ENCODE assay signal across 8 cellular contexts in the genomic region with DNA sequence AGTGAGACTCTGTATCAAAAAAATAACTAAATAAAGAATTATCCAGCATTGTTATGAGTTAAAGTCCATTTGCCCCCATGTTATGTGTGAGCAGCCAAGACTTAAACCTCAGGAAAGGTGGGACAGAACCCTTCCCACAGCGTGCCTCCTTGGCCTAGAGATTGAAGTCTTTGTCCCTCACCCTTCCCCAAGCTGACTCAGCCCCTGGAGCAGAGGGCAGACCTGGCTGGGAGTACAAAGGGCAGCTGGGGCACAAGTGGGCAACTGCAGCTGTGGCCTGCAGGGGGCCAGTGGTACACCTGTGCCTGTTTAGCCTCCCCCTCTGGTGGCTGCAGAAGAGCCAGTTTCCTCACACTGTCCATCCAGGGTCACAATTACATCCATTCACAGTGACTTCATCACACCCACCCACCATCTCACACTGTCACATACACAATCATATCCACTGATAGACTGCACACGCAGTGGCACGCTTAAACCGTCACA. TPM values are rescaled to one million over a fixed set of nuclear protein-coding genes. Genes with fewer than 3 reads are reported as not detected.
DNase-seq lines count a peak whose midpoint lies in the region; ATAC-seq, FAIRE-seq and TF ChIP-seq lines count a peak whose summit lies in the region.

No MANE protein-coding gene starts in this region.

- no peak overlapping the region for H3K27ac ChIP-seq in endothelial cell of umbilical vein (ENCODE audit: insufficient read depth, low read depth, low read length)

- H3K36me3 Mint-ChIP-seq in T-cell, result no peaks in the 10 kb centered on the region

- H2AFZ ChIP-seq in endothelial cell of umbilical vein (ENCODE audit: low read depth, low read length), result peak overlapping the region; percentile 8

- no peak for FAIRE-seq in endothelial cell of umbilical vein (lab: Jason Lieb, UNC)

- peak overlapping the region; percentile 85 to 95 (median 89) for H3K4me3 Mint-ChIP-seq in T-cell

- H3K79me2 ChIP-seq in endothelial cell of umbilical vein (ENCODE audit: control insufficient read depth, insufficient read depth, low read length), result no peaks in the 10 kb centered on the region

- peak overlapping the region; percentile 96 to 97 for H3K27ac Mint-ChIP-seq in T-cell

- DNase-seq in NCI-H345 (lab: John Stamatoyannopoulos, UW) (peak; percentile 37), NCI-H345 treated with DMSO at 0.1 percent for 48 hours (lab: John Stamatoyannopoulos, UW; ENCODE audit: unreplicated experiment) (no peak), HT1080 (ENCODE audit: low read depth) (peak; percentile 78), T-cell (peak in 4 of 34 experiments; percentile 12 to 21 (median 20)), endothelial cell of umbilical vein (ENCODE audit: low read depth, low spot score) (no peak), myocyte (ENCODE audit: low read depth) (peak; percentile 62), NCI-H187 (lab: John Stamatoyannopoulos, UW) (no peak)

- no peaks in the 10 kb centered on the region for H3K27me3 Mint-ChIP-seq in T-cell

- no peaks in the 10 kb centered on the region for H3K9me3 ChIP-seq in endothelial cell of umbilical vein (replicated peaks; ENCODE audit: control insufficient read depth, insufficient read depth, low read length)

- no peaks in the 10 kb centered on the region for H3K27me3 ChIP-seq in endothelial cell of umbilical vein (ENCODE audit: control insufficient read depth in 2 of 2, insufficient read depth in 2 of 2, low read length in 2 of 2)

- BruUV-seq in endothelial cell of umbilical vein (replicated peaks; lab: Mats Ljungman, UMichigan), result TSS peak; percentile 40

- CTCF ChIA-PET in T-cell (lab: Charles Lee), result interaction anchor here (0.5 to 1.8 kb wide), 5 partner anchors 8 to 14 kb away, joined by 3 to 16 read pairs (median 3); partner anchors contain the start of gene ABHD14B (in 1 of the 2)
- CTCF ChIA-PET in endothelial cell of umbilical vein (lab: Charles Lee), result interaction anchor here (0.8 to 3.0 kb wide), 12 partner anchors 8 to 75 kb away, joined by 3 to 37 read pairs (median 6); partner anchors contain the start of genes ABHD14A, ABHD14B, DUSP7 and PARP3

- dilution Hi-C loops in endothelial cell of umbilical vein (cut with MboI; ENCODE audit: extremely low pct_ligation_motif_present, low sequenced_read_pairs), result no loop called here

- peak; percentile 69 to 81 for TF ChIP-seq CTCF in endothelial cell of umbilical vein (IDR thresholded peaks at IDR 0.05; ENCODE audit: extremely low read depth in 1 of 2, insufficient read depth in 1 of 2, low read depth in 1 of 2, low read length in 2 of 2)

- peak overlapping the region in 2 of 3 experiments; percentile 5 to 48 for H3K4me3 ChIP-seq in endothelial cell of umbilical vein (replicated peaks in 1 of 3; ENCODE audit: insufficient read depth in 1 of 3, low read depth in 1 of 3, low read length in 3 of 3)

- ATAC-seq in GM21515 (IDR thresholded peaks at IDR 0.05; ENCODE audit: unreplicated experiment) (peak; percentile 36), T-cell (replicated peaks in 1 of 4) (peak; percentile 4 to 34 (median 20))

- no peaks in the 10 kb centered on the region for H3K9me3 Mint-ChIP-seq in T-cell

- no peak for TF ChIP-seq POLR2A in endothelial cell of umbilical vein (IDR thresholded peaks at IDR 0.05; ENCODE audit: low read depth, low read length)

- peaks cover 14% of the 10 kb centered on the region for H3K4me1 ChIP-seq in endothelial cell of umbilical vein (ENCODE audit: control insufficient read depth, extremely low read depth, insufficient read depth, low read length)

- peak overlapping the region; percentile 12 for H3K4me2 ChIP-seq in endothelial cell of umbilical vein (ENCODE audit: insufficient read depth, low read length)

- H3K36me3 ChIP-seq in endothelial cell of umbilical vein (ENCODE audit: control insufficient read depth in 2 of 2, extremely low read depth in 1 of 2, insufficient read depth in 2 of 2, low read length in 2 of 2), result no peaks in the 10 kb centered on the region

- H3K9ac ChIP-seq in endothelial cell of umbilical vein (replicated peaks; ENCODE audit: extremely low read depth, insufficient read depth, low read length), result no peak overlapping the region

- H3K9me1 ChIP-seq in endothelial cell of umbilical vein (replicated peaks; ENCODE audit: control insufficient read depth, extremely low read depth, insufficient read depth, low read length), result no peaks in the 10 kb centered on the region

- intact Hi-C loops in endothelial cell of umbilical vein (cut with micrococcal nuclease), result loop anchor here (2.0 kb wide), 1 partner anchor 40 kb away; the partner anchor contains the start of gene PARP3

- peaks cover 29 to 32% (median 29%) of the 10 kb centered on the region in 3 donors for H3K4me1 Mint-ChIP-seq in T-cell

- POLR2A ChIA-PET in T-cell (lab: Charles Lee), result interaction anchor here in 1 of 2 donors (0.6 to 1.7 kb wide), 3 partner anchors 13 to 608 kb away, joined by 3 to 5 read pairs (median 3); partner anchors contain the start of gene RPL29
- POLR2A ChIA-PET in endothelial cell of umbilical vein (lab: Charles Lee), result interaction anchor here (0.7 to 1.9 kb wide), 4 partner anchors 9 to 14 kb away, joined by 3 to 15 read pairs (median 5); partner anchors contain the start of genes ABHD14B and RPL29

- H4K20me1 ChIP-seq in endothelial cell of umbilical vein (replicated peaks; ENCODE audit: control insufficient read depth, extremely low read depth, insufficient read depth, low read length), result no peaks in the 10 kb centered on the region

RNA-seq across cellular contexts. Expression of gene ACY1, which starts 0.9 kb away (rescaled TPM):
- total RNA-seq in HT1080 (2014; rRNA removed; shearing (Covaris generic)), result 105 and 171 TPM in 2 replicates
- polyA plus RNA-seq in HT1080 (2015; cell fraction: cytosol; rRNA removed), result 96.7 and 110 TPM in 2 replicates
- polyA plus RNA-seq in HT1080 (2015; cell fraction: nucleus; rRNA removed), result 147 and 153 TPM in 2 replicates
- total RNA-seq in T-cell (10 to 100 TPM in 3 of 5 donors, 1 to 10 TPM in 2; 6.2 to 19.0 (median 13.3) TPM), endothelial cell of umbilical vein (12.3 and 13.4 TPM in 2 replicates), myocyte (44.5 and 52.9 TPM in 2 replicates)
- 32.9 and 41.2 TPM in 2 replicates for polyA plus RNA-seq in endothelial cell of umbilical vein
- polyA plus RNA-seq in endothelial cell of umbilical vein (2011; cell fraction: cytosol; rRNA removed), result 19.2 and 21.5 TPM in 2 replicates
- 26.2 and 28.1 TPM in 2 replicates for polyA plus RNA-seq in endothelial cell of umbilical vein (2011; cell fraction: nucleus; rRNA removed)
- 14.0 and 23.9 TPM in 2 replicates for polyA plus RNA-seq in endothelial cell of umbilical vein (2012)
- polyA minus RNA-seq in endothelial cell of umbilical vein, result 14.8 and 40.9 TPM in 2 replicates
- polyA minus RNA-seq in endothelial cell of umbilical vein (2011; cell fraction: cytosol; rRNA and poly(A)+ RNA removed), result 32.8 TPM
- 7.0 and 7.5 TPM in 2 replicates for polyA minus RNA-seq in endothelial cell of umbilical vein (2011; cell fraction: nucleus; rRNA and poly(A)+ RNA removed)
- 54.4 TPM for polyA plus RNA-seq in myocyte (2012)

RNA-seq across cellular contexts. Expression of gene ABHD14A, which starts 7.5 kb away (rescaled TPM):
- total RNA-seq in HT1080 (2014; rRNA removed; shearing (Covaris generic)), result 24.6 and 25.1 TPM in 2 replicates
- 18.2 and 24.4 TPM in 2 replicates for polyA plus RNA-seq in HT1080 (2015; cell fraction: cytosol; rRNA removed)
- 6.6 and 7.2 TPM in 2 replicates for polyA plus RNA-seq in HT1080 (2015; cell fraction: nucleus; rRNA removed)
- total RNA-seq in T-cell, result 10 to 100 TPM; 14.3 to 26.5 (median 20.8) TPM
- 6.6 and 8.2 TPM in 2 replicates for total RNA-seq in endothelial cell of umbilical vein
- 23.7 and 30.6 TPM in 2 replicates for polyA plus RNA-seq in endothelial cell of umbilical vein
- polyA plus RNA-seq in endothelial cell of umbilical vein (2011; cell fraction: cytosol; rRNA removed), result 15.3 and 19.4 TPM in 2 replicates
- 5.9 and 6.3 TPM in 2 replicates for polyA plus RNA-seq in endothelial cell of umbilical vein (2011; cell fraction: nucleus; rRNA removed)
- 7.2 and 7.6 TPM in 2 replicates for polyA plus RNA-seq in endothelial cell of umbilical vein (2012)
- 7.7 and 7.9 TPM in 2 replicates for polyA minus RNA-seq in endothelial cell of umbilical vein
- polyA minus RNA-seq in endothelial cell of umbilical vein (2011; cell fraction: cytosol; rRNA and poly(A)+ RNA removed), result 16.3 TPM
- 1.5 TPM in 1 of 2 replicates, not detected in the other for polyA minus RNA-seq in endothelial cell of umbilical vein (2011; cell fraction: nucleus; rRNA and poly(A)+ RNA removed)
- total RNA-seq in myocyte, result 20.6 and 38.8 TPM in 2 replicates
- polyA plus RNA-seq in myocyte (2012), result 18.7 TPM

RNA-seq across cellular contexts. Expression of gene ABHD14B, which starts 8.5 kb away (rescaled TPM):
- 75.0 and 94.0 TPM in 2 replicates for total RNA-seq in HT1080 (2014; rRNA removed; shearing (Covaris generic))
- 169 and 171 TPM in 2 replicates for polyA plus RNA-seq in HT1080 (2015; cell fraction: cytosol; rRNA removed)
- polyA plus RNA-seq in HT1080 (2015; cell fraction: nucleus; rRNA removed), result 119 and 124 TPM in 2 replicates
- 10 to 100 TPM; 55.7 to 86.4 (median 78.5) TPM for total RNA-seq in T-cell
- 15.8 and 20.5 TPM in 2 replicates for total RNA-seq in endothelial cell of umbilical vein
- 50.3 and 54.3 TPM in 2 replicates for polyA plus RNA-seq in endothelial cell of umbilical vein
- polyA plus RNA-seq in endothelial cell of umbilical vein (2011; cell fraction: cytosol; rRNA removed), result 27.3 and 28.0 TPM in 2 replicates
- 17.2 TPM in 2 replicates for polyA plus RNA-seq in endothelial cell of umbilical vein (2011; cell fraction: nucleus; rRNA removed)
- 25.0 and 34.4 TPM in 2 replicates for polyA plus RNA-seq in endothelial cell of umbilical vein (2012)
- 33.9 and 36.6 TPM in 2 replicates for polyA minus RNA-seq in endothelial cell of umbilical vein
- polyA minus RNA-seq in endothelial cell of umbilical vein (2011; cell fraction: cytosol; rRNA and poly(A)+ RNA removed), result 31.9 TPM
- polyA minus RNA-seq in endothelial cell of umbilical vein (2011; cell fraction: nucleus; rRNA and poly(A)+ RNA removed), result 5.6 and 8.2 TPM in 2 replicates
- 31.6 and 32.5 TPM in 2 replicates for total RNA-seq in myocyte
- polyA plus RNA-seq in myocyte (2012), result 55.8 TPM

RNA-seq across cellular contexts. Expression of gene RPL29, which starts 13.3 kb away (rescaled TPM):
- total RNA-seq in HT1080 (2014; rRNA removed; shearing (Covaris generic)), result 1,388 and 1,455 TPM in 2 replicates
- 1,897 and 2,150 TPM in 2 replicates for polyA plus RNA-seq in HT1080 (2015; cell fraction: cytosol; rRNA removed)
- 718 and 788 TPM in 2 replicates for polyA plus RNA-seq in HT1080 (2015; cell fraction: nucleus; rRNA removed)
- 1,000 to 10,000 TPM; 1,518 to 1,711 (median 1,629) TPM for total RNA-seq in T-cell
- 1,127 and 1,236 TPM in 2 replicates for total RNA-seq in endothelial cell of umbilical vein
- polyA plus RNA-seq in endothelial cell of umbilical vein, result 2,177 and 2,233 TPM in 2 replicates
- polyA plus RNA-seq in endothelial cell of umbilical vein (2011; cell fraction: cytosol; rRNA removed), result 2,878 and 3,285 TPM in 2 replicates
- polyA plus RNA-seq in endothelial cell of umbilical vein (2011; cell fraction: nucleus; rRNA removed), result 757 and 761 TPM in 2 replicates
- polyA plus RNA-seq in endothelial cell of umbilical vein (2012), result 1,767 and 2,009 TPM in 2 replicates
- 662 and 669 TPM in 2 replicates for polyA minus RNA-seq in endothelial cell of umbilical vein
- 1,316 TPM for polyA minus RNA-seq in endothelial cell of umbilical vein (2011; cell fraction: cytosol; rRNA and poly(A)+ RNA removed)
- polyA minus RNA-seq in endothelial cell of umbilical vein (2011; cell fraction: nucleus; rRNA and poly(A)+ RNA removed), result 163 and 166 TPM in 2 replicates
- total RNA-seq in myocyte, result 1,456 and 1,610 TPM in 2 replicates
- 1,322 TPM for polyA plus RNA-seq in myocyte (2012)

RNA-seq across cellular contexts. Expression of gene PCBP4, which starts 15.1 kb away (rescaled TPM):
- 85.6 and 95.9 TPM in 2 replicates for total RNA-seq in HT1080 (2014; rRNA removed; shearing (Covaris generic))
- polyA plus RNA-seq in HT1080 (2015; cell fraction: cytosol; rRNA removed), result 82.1 and 92.0 TPM in 2 replicates
- 109 and 114 TPM in 2 replicates for polyA plus RNA-seq in HT1080 (2015; cell fraction: nucleus; rRNA removed)
- total RNA-seq in T-cell (10 to 100 TPM; 11.7 to 33.3 (median 26.6) TPM), endothelial cell of umbilical vein (42.7 and 46.5 TPM in 2 replicates), myocyte (159 and 351 TPM in 2 replicates)
- polyA plus RNA-seq in endothelial cell of umbilical vein, result 63.1 and 75.4 TPM in 2 replicates
- polyA plus RNA-seq in endothelial cell of umbilical vein (2011; cell fraction: cytosol; rRNA removed), result 36.6 and 47.2 TPM in 2 replicates
- polyA plus RNA-seq in endothelial cell of umbilical vein (2011; cell fraction: nucleus; rRNA removed), result 168 and 200 TPM in 2 replicates
- 33.7 and 41.7 TPM in 2 replicates for polyA plus RNA-seq in endothelial cell of umbilical vein (2012)
- polyA minus RNA-seq in endothelial cell of umbilical vein, result 27.4 and 28.6 TPM in 2 replicates
- polyA minus RNA-seq in endothelial cell of umbilical vein (2011; cell fraction: cytosol; rRNA and poly(A)+ RNA removed), result 8.5 TPM
- 12.5 and 18.1 TPM in 2 replicates for polyA minus RNA-seq in endothelial cell of umbilical vein (2011; cell fraction: nucleus; rRNA and poly(A)+ RNA removed)
- polyA plus RNA-seq in myocyte (2012), result 126 TPM

Comparison
In these comparisons a context has a peak if more than half of its experiments do, and no peak if none do; other contexts are left out.
1. DNase-seq: peak in NCI-H345 (single experiment), HT1080 (single experiment) and myocyte (single experiment); none in NCI-H345 treated with DMSO at 0.1 percent for 48 hours (single experiment), endothelial cell of umbilical vein (single experiment) and NCI-H187 (0 of 2).